In genomic region chr6:151451950-151452749, GRCh38 we compare ENCODE assay signal across 1 cellular context.
A peak's percentile ranks its signal among the peaks of the same experiment; 100 is the strongest.
TF ChIP-seq lines count a peak whose summit lies in the region.

RMND1 (minus strand) TSS chr6:151452126; CDS start chr6:151445811, 6,315 bp downstream.

TF ChIP-seq in HEK293, 187 proteins besides CTCF, POLR2A, EP300 and RAD21 (continued from another document):
- no peak; the same call in 1 of the 2 replicates for TF ChIP-seq REST (tag by site-specific recombination; IDR thresholded peaks at IDR 0.05)
- peak; percentile 66; the same call in 1 of the 2 replicates for TF ChIP-seq ZNF449 (tag by site-specific recombination; IDR thresholded peaks at IDR 0.05)
- TF ChIP-seq TCF7L2 (IDR thresholded peaks at IDR 0.05; ENCODE audit: borderline replicate concordance, low read depth, low read length) = no peak; the same call in 1 of the 2 replicates
- TF ChIP-seq ZNF549 (tag by site-specific recombination; IDR thresholded peaks at IDR 0.05) = no peak
- TF ChIP-seq ZBTB26 (tag by site-specific recombination; optimal IDR thresholded peaks at IDR 0.05) = peak; percentile 72
- no peak for TF ChIP-seq BCL11A (tag by site-specific recombination; IDR thresholded peaks at IDR 0.05; ENCODE audit: low read depth)
- TF ChIP-seq ZBTB7A (tag by site-specific recombination; IDR thresholded peaks at IDR 0.05; ENCODE audit: low read depth) = no peak
- TF ChIP-seq ZNF184 (tag by site-specific recombination; IDR thresholded peaks at IDR 0.05) = peak; percentile 78; the same call in 1 of the 2 replicates
- 0 out of 2 replicates have a peak, but pooled peaks have one; percentile 19 for TF ChIP-seq ZNF350 (tag by site-specific recombination; IDR thresholded peaks at IDR 0.05)
- TF ChIP-seq ZNF174 (tag by site-specific recombination; IDR thresholded peaks at IDR 0.05) = no peak
- peak; percentile 7 for TF ChIP-seq ZNF10 (tag by site-specific recombination; IDR thresholded peaks at IDR 0.05)
- no peak for TF ChIP-seq ZNF645 (tag by site-specific recombination; IDR thresholded peaks at IDR 0.05)
- TF ChIP-seq ZBTB10 (tag by site-specific recombination; IDR thresholded peaks at IDR 0.05) = peak; percentile 30
- no peak for TF ChIP-seq ZNF658 (tag by site-specific recombination; IDR thresholded peaks at IDR 0.05)
- TF ChIP-seq ZBTB1 (tag by site-specific recombination; IDR thresholded peaks at IDR 0.05) = no peak
- peak; percentile 98 for TF ChIP-seq ZNF518A (tag by site-specific recombination; conservative IDR thresholded peaks at IDR 0.05; ENCODE audit: low read depth)
- no peak for TF ChIP-seq ZNF701 (tag by site-specific recombination; IDR thresholded peaks at IDR 0.05)
- no peak for TF ChIP-seq ZNF354C (tag by site-specific recombination; IDR thresholded peaks at IDR 0.05; ENCODE audit: borderline replicate concordance, low read depth)
- peak; percentile 53; the same call in 1 of the 2 replicates for TF ChIP-seq WT1 (tag by site-specific recombination; IDR thresholded peaks at IDR 0.05)
- TF ChIP-seq BCL6B (tag by site-specific recombination; IDR thresholded peaks at IDR 0.05) = no peak
- TF ChIP-seq PRDM6 (tag by site-specific recombination; IDR thresholded peaks at IDR 0.05) = peak; percentile 32; the same call in 1 of the 2 replicates
- TF ChIP-seq ZNF266 (tag by site-specific recombination; IDR thresholded peaks at IDR 0.05; ENCODE audit: low read depth) = no peak
- peak; percentile 84 for TF ChIP-seq GLIS1 (tag by site-specific recombination; IDR thresholded peaks at IDR 0.05)
- no peak for TF ChIP-seq ZNF155 (tag by site-specific recombination; IDR thresholded peaks at IDR 0.05)
- peak; percentile 42; the same call in 1 of the 2 replicates for TF ChIP-seq ZNF146 (tag by site-specific recombination; IDR thresholded peaks at IDR 0.05)
- no peak for TF ChIP-seq ZNF510 (tag by site-specific recombination; IDR thresholded peaks at IDR 0.05; ENCODE audit: insufficient replicate concordance)
- TF ChIP-seq ZNF548 (tag by site-specific recombination; IDR thresholded peaks at IDR 0.05) = no peak
- peak; percentile 66; the same call in 1 of the 2 replicates for TF ChIP-seq SCRT2 (tag by site-specific recombination; IDR thresholded peaks at IDR 0.05)
